8 cellular contexts compared by ENCODE assay signal in genomic region chr17:75877752-75878173, GRCh38. TPM values are rescaled to one million over a fixed set of nuclear protein-coding genes. Genes with fewer than 3 reads are reported as not detected.
A peak's percentile ranks its signal among the peaks of the same experiment; 100 is the strongest.
DNase-seq lines count a peak whose midpoint lies in the region; ATAC-seq and TF ChIP-seq lines count a peak whose summit lies in the region.

No MANE protein-coding gene starts in this region.

- H3K9ac ChIP-seq in BLaER1: peak overlapping the region; percentile 49

- H3K4me2 ChIP-seq in BLaER1: peak overlapping the region; percentile 93

- peak; percentile 18 for TF ChIP-seq CTCF in GM20000 (IDR thresholded peaks at IDR 0.05; ENCODE audit: extremely low read depth, missing control alignments)

- H3K9me3 ChIP-seq in BLaER1: no peaks in the 10 kb centered on the region

- H3K36me3 ChIP-seq in BLaER1: no peaks in the 10 kb centered on the region

- peaks cover 52% of the 10 kb centered on the region for H3K27me3 ChIP-seq in BLaER1

- H3K27ac ChIP-seq in BLaER1: peak overlapping the region; percentile 28

- H4K20me1 ChIP-seq in BLaER1: no peaks in the 10 kb centered on the region; the same call in 1 of the 2 replicates

- peak; percentile 84 to 86 for ATAC-seq in activated CD4-positive, CD25-positive, alpha-beta regulatory T cell treated with anti-CD3 and anti-CD28 coated beads, Interleukin-2, amount 50 U/mL, for 24 hours
- peak; percentile 65 for ATAC-seq in left colon
- no peak for ATAC-seq in HG02759 (IDR thresholded peaks at IDR 0.05; ENCODE audit: unreplicated experiment)

- H3K4me1 ChIP-seq in BLaER1: peaks cover 84% of the 10 kb centered on the region

- intact Hi-C loops in left colon (cut with DNase I, micrococcal nuclease): no loop called here

- DNase-seq in GM20000 (ENCODE audit: low spot score): peak; percentile 85
- DNase-seq in NCI-H146 treated with DMSO at 0.1 percent for 48 hours (lab: John Stamatoyannopoulos, UW; ENCODE audit: unreplicated experiment): peak; percentile 37
- DNase-seq in cerebellar cortex (ENCODE audit: low spot score): peak; percentile 53
- DNase-seq in left colon: peak; percentile 76 to 88
- DNase-seq in stimulated activated CD4-positive, alpha-beta T cell treated with anti-CD3 and anti-CD28 coated beads, Interleukin-4, amount 100 ng/mL, for 1 hour: peak; percentile 76

- peak overlapping the region; percentile 63 for H3K4me3 ChIP-seq in BLaER1

RNA-seq across cellular contexts. Expression of gene TRIM47, which starts 0.6 kb away (rescaled TPM):
- total RNA-seq in left colon: 10 to 100 TPM; 44.8 to 61.8 TPM

RNA-seq across cellular contexts. Expression of gene TRIM65, which starts 19.0 kb away (rescaled TPM):
- 10 to 100 TPM; 15.0 to 18.7 TPM for total RNA-seq in left colon

RNA-seq across cellular contexts. Expression of gene WBP2, which starts 22.6 kb away (rescaled TPM):
- 100 to 1,000 TPM in 1 of 2 donors, 10 to 100 TPM in 1; 96.5 to 105 TPM for total RNA-seq in left colon

RNA-seq across cellular contexts. Expression of gene MRPL38, which starts 26.9 kb away (rescaled TPM):
- total RNA-seq in left colon: 100 to 1,000 TPM in 1 of 2 donors, 10 to 100 TPM in 1; 84.2 to 111 TPM

RNA-seq across cellular contexts. Expression of gene UNC13D, which starts 33.6 kb away (rescaled TPM):
- total RNA-seq in left colon: 10 to 100 TPM; 20.5 to 31.0 TPM
